1 cellular context compared by ENCODE assay signal in the genomic region with DNA sequence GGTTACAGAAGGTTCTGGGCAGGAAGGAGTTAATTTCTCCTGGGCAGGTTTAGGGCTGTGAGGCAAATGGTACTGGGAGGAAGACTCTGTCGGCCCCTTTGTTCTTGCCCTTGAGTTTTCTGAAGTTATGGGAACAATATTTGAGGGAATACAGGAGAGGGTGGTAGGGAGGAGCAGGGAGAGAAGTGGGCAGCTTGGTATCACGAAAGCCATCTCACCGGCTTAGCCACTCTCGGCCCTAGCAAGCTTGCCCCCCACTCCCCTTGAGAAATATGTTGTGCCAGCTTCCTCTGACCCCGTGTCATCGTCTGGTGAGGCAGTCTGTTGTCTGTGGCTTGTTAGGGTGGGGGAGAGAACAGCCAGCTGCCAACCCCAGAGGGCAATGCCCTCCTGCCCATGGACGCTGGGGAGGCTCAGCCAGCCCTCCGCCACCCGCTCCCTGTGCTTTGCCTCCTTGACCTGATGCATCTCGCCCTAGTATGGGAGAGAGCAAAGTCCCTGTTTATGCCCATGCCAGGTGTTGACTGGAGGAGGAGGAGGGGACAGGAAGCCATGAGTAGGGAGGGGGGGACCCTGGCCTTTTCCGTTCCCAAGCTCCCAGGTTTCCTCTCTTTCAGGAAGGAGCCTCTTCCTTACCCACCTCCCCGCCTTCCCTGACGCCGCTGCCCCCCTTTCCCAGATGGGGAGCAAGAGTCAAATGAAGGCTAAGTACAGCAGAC.
TF ChIP-seq lines count a peak whose summit lies in the region.

No MANE protein-coding gene starts in this region.

TF ChIP-seq in HepG2, 621 proteins besides CTCF, POLR2A, EP300 and RAD21 (continued from another document and continues in another):
- TF ChIP-seq, protein P1, sequence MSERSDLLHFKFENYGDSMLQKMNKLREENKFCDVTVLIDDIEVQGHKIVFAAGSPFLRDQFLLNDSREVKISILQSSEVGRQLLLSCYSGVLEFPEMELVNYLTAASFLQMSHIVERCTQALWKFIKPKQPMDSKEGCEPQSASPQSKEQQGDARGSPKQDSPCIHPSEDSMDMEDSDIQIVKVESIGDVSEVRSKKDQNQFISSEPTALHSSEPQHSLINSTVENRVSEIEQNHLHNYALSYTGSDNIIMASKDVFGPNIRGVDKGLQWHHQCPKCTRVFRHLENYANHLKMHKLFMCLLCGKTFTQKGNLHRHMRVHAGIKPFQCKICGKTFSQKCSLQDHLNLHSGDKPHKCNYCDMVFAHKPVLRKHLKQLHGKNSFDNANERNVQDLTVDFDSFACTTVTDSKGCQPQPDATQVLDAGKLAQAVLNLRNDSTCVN (CRISPR knock-in tag; IDR thresholded peaks at IDR 0.05; ENCODE audit: borderline replicate concordance): no peak; the same call in 1 of the 2 replicates
- peak; percentile 85; the same call in 1 of the 2 replicates for TF ChIP-seq TAF1 (CRISPR knock-in tag; IDR thresholded peaks at IDR 0.05)
- TF ChIP-seq, protein P2, sequence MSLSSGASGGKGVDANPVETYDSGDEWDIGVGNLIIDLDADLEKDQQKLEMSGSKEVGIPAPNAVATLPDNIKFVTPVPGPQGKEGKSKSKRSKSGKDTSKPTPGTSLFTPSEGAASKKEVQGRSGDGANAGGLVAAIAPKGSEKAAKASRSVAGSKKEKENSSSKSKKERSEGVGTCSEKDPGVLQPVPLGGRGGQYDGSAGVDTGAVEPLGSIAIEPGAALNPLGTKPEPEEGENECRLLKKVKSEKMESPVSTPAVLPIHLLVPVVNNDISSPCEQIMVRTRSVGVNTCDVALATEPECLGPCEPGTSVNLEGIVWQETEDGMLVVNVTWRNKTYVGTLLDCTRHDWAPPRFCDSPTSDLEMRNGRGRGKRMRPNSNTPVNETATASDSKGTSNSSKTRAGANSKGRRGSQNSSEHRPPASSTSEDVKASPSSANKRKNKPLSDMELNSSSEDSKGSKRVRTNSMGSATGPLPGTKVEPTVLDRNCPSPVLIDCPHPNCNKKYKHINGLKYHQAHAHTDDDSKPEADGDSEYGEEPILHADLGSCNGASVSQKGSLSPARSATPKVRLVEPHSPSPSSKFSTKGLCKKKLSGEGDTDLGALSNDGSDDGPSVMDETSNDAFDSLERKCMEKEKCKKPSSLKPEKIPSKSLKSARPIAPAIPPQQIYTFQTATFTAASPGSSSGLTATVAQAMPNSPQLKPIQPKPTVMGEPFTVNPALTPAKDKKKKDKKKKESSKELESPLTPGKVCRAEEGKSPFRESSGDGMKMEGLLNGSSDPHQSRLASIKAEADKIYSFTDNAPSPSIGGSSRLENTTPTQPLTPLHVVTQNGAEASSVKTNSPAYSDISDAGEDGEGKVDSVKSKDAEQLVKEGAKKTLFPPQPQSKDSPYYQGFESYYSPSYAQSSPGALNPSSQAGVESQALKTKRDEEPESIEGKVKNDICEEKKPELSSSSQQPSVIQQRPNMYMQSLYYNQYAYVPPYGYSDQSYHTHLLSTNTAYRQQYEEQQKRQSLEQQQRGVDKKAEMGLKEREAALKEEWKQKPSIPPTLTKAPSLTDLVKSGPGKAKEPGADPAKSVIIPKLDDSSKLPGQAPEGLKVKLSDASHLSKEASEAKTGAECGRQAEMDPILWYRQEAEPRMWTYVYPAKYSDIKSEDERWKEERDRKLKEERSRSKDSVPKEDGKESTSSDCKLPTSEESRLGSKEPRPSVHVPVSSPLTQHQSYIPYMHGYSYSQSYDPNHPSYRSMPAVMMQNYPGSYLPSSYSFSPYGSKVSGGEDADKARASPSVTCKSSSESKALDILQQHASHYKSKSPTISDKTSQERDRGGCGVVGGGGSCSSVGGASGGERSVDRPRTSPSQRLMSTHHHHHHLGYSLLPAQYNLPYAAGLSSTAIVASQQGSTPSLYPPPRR (CRISPR knock-in tag; IDR thresholded peaks at IDR 0.05; ENCODE audit: borderline replicate concordance): peak; percentile 92
- no peak for TF ChIP-seq CENPX (CRISPR knock-in tag; IDR thresholded peaks at IDR 0.05)
- TF ChIP-seq MIER2 (CRISPR knock-in tag; IDR thresholded peaks at IDR 0.05): no peak
- TF ChIP-seq GABPA (IDR thresholded peaks at IDR 0.05; ENCODE audit: low read depth, low read length): no peak
- no peak for TF ChIP-seq GABPA (CRISPR knock-in tag; IDR thresholded peaks at IDR 0.05; ENCODE audit: low read depth)
- TF ChIP-seq RBFOX2 (IDR thresholded peaks at IDR 0.05; ENCODE audit: low read depth, low read length): peak; percentile 83
- TF ChIP-seq, protein P3, sequence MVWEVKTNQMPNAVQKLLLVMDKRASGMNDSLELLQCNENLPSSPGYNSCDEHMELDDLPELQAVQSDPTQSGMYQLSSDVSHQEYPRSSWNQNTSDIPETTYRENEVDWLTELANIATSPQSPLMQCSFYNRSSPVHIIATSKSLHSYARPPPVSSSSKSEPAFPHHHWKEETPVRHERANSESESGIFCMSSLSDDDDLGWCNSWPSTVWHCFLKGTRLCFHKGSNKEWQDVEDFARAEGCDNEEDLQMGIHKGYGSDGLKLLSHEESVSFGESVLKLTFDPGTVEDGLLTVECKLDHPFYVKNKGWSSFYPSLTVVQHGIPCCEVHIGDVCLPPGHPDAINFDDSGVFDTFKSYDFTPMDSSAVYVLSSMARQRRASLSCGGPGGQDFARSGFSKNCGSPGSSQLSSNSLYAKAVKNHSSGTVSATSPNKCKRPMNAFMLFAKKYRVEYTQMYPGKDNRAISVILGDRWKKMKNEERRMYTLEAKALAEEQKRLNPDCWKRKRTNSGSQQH (CRISPR knock-in tag; IDR thresholded peaks at IDR 0.05; ENCODE audit: low read depth): peak; percentile 50; the same call in 1 of the 2 replicates
- no peak for TF ChIP-seq SRSF9 (IDR thresholded peaks at IDR 0.05; ENCODE audit: borderline replicate concordance, insufficient read depth, low read depth, low read length, poor library complexity, severe bottlenecking)
- no peak for TF ChIP-seq ARID2 (CRISPR knock-in tag; IDR thresholded peaks at IDR 0.05; ENCODE audit: borderline replicate concordance)
- peak; percentile 39; the same call in 1 of the 2 replicates for TF ChIP-seq TMF1 (CRISPR knock-in tag; IDR thresholded peaks at IDR 0.05; ENCODE audit: low read depth)
- TF ChIP-seq ELF3 (CRISPR knock-in tag; IDR thresholded peaks at IDR 0.05): 0 out of 2 replicates have a peak, but pooled peaks have one; percentile 29
- TF ChIP-seq, protein P4, sequence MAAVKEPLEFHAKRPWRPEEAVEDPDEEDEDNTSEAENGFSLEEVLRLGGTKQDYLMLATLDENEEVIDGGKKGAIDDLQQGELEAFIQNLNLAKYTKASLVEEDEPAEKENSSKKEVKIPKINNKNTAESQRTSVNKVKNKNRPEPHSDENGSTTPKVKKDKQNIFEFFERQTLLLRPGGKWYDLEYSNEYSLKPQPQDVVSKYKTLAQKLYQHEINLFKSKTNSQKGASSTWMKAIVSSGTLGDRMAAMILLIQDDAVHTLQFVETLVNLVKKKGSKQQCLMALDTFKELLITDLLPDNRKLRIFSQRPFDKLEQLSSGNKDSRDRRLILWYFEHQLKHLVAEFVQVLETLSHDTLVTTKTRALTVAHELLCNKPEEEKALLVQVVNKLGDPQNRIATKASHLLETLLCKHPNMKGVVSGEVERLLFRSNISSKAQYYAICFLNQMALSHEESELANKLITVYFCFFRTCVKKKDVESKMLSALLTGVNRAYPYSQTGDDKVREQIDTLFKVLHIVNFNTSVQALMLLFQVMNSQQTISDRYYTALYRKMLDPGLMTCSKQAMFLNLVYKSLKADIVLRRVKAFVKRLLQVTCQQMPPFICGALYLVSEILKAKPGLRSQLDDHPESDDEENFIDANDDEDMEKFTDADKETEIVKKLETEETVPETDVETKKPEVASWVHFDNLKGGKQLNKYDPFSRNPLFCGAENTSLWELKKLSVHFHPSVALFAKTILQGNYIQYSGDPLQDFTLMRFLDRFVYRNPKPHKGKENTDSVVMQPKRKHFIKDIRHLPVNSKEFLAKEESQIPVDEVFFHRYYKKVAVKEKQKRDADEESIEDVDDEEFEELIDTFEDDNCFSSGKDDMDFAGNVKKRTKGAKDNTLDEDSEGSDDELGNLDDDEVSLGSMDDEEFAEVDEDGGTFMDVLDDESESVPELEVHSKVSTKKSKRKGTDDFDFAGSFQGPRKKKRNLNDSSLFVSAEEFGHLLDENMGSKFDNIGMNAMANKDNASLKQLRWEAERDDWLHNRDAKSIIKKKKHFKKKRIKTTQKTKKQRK (IDR thresholded peaks at IDR 0.05; ENCODE audit: low read length): no peak
- TF ChIP-seq NAIF1 (CRISPR knock-in tag; IDR thresholded peaks at IDR 0.05; ENCODE audit: borderline replicate concordance): no peak
- TF ChIP-seq ZSCAN9 (CRISPR knock-in tag; IDR thresholded peaks at IDR 0.05; ENCODE audit: borderline replicate concordance): no peak
- no peak for TF ChIP-seq ZBTB7B (CRISPR knock-in tag; IDR thresholded peaks at IDR 0.05)
- no peak for TF ChIP-seq ZNF557 (CRISPR knock-in tag; IDR thresholded peaks at IDR 0.05)
- TF ChIP-seq GPN1 (CRISPR knock-in tag; IDR thresholded peaks at IDR 0.05; ENCODE audit: borderline replicate concordance): no peak
- 0 out of 2 replicates have a peak, but pooled peaks have one; percentile 20 for TF ChIP-seq ZNF264 (CRISPR knock-in tag; IDR thresholded peaks at IDR 0.05)
- TF ChIP-seq, protein P5, sequence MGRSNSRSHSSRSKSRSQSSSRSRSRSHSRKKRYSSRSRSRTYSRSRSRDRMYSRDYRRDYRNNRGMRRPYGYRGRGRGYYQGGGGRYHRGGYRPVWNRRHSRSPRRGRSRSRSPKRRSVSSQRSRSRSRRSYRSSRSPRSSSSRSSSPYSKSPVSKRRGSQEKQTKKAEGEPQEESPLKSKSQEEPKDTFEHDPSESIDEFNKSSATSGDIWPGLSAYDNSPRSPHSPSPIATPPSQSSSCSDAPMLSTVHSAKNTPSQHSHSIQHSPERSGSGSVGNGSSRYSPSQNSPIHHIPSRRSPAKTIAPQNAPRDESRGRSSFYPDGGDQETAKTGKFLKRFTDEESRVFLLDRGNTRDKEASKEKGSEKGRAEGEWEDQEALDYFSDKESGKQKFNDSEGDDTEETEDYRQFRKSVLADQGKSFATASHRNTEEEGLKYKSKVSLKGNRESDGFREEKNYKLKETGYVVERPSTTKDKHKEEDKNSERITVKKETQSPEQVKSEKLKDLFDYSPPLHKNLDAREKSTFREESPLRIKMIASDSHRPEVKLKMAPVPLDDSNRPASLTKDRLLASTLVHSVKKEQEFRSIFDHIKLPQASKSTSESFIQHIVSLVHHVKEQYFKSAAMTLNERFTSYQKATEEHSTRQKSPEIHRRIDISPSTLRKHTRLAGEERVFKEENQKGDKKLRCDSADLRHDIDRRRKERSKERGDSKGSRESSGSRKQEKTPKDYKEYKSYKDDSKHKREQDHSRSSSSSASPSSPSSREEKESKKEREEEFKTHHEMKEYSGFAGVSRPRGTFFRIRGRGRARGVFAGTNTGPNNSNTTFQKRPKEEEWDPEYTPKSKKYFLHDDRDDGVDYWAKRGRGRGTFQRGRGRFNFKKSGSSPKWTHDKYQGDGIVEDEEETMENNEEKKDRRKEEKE (IDR thresholded peaks at IDR 0.05): no peak
- TF ChIP-seq RFX5 (IDR thresholded peaks at IDR 0.05; ENCODE audit: low read depth, low read length): no peak
- TF ChIP-seq SPEN (CRISPR knock-in tag; IDR thresholded peaks at IDR 0.05; ENCODE audit: low read depth): peak; percentile 94
- TF ChIP-seq ZZZ3 (CRISPR knock-in tag; IDR thresholded peaks at IDR 0.05; ENCODE audit: borderline replicate concordance): 0 out of 2 replicates have a peak, but pooled peaks have one; percentile 83
- peak; percentile 74 for TF ChIP-seq AGO2 (optimal IDR thresholded peaks at IDR 0.05; ENCODE audit: low read depth, low read length)
- TF ChIP-seq ZNF674 (CRISPR knock-in tag; IDR thresholded peaks at IDR 0.05; ENCODE audit: low read depth): no peak
- peak; percentile 97 for TF ChIP-seq PAF1 (CRISPR knock-in tag; IDR thresholded peaks at IDR 0.05)
- TF ChIP-seq, protein P6, sequence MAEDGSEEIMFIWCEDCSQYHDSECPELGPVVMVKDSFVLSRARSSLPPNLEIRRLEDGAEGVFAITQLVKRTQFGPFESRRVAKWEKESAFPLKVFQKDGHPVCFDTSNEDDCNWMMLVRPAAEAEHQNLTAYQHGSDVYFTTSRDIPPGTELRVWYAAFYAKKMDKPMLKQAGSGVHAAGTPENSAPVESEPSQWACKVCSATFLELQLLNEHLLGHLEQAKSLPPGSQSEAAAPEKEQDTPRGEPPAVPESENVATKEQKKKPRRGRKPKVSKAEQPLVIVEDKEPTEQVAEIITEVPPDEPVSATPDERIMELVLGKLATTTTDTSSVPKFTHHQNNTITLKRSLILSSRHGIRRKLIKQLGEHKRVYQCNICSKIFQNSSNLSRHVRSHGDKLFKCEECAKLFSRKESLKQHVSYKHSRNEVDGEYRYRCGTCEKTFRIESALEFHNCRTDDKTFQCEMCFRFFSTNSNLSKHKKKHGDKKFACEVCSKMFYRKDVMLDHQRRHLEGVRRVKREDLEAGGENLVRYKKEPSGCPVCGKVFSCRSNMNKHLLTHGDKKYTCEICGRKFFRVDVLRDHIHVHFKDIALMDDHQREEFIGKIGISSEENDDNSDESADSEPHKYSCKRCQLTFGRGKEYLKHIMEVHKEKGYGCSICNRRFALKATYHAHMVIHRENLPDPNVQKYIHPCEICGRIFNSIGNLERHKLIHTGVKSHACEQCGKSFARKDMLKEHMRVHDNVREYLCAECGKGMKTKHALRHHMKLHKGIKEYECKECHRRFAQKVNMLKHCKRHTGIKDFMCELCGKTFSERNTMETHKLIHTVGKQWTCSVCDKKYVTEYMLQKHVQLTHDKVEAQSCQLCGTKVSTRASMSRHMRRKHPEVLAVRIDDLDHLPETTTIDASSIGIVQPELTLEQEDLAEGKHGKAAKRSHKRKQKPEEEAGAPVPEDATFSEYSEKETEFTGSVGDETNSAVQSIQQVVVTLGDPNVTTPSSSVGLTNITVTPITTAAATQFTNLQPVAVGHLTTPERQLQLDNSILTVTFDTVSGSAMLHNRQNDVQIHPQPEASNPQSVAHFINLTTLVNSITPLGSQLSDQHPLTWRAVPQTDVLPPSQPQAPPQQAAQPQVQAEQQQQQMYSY (CRISPR knock-in tag; IDR thresholded peaks at IDR 0.05): no peak
- peak; percentile 92 for TF ChIP-seq FOXA3 (CRISPR knock-in tag; IDR thresholded peaks at IDR 0.05)
- peak; percentile 79 for TF ChIP-seq GABPB1 (CRISPR knock-in tag; IDR thresholded peaks at IDR 0.05)
- TF ChIP-seq TCF7 (IDR thresholded peaks at IDR 0.05; ENCODE audit: low read depth): peak; percentile 22; the same call in 1 of the 2 replicates
- TF ChIP-seq ZNF224 (CRISPR knock-in tag; IDR thresholded peaks at IDR 0.05): no peak
- 0 out of 2 replicates have a peak, but pooled peaks have one; percentile 47 for TF ChIP-seq ZNF556 (CRISPR knock-in tag; IDR thresholded peaks at IDR 0.05; ENCODE audit: borderline replicate concordance)
- TF ChIP-seq, protein P7, sequence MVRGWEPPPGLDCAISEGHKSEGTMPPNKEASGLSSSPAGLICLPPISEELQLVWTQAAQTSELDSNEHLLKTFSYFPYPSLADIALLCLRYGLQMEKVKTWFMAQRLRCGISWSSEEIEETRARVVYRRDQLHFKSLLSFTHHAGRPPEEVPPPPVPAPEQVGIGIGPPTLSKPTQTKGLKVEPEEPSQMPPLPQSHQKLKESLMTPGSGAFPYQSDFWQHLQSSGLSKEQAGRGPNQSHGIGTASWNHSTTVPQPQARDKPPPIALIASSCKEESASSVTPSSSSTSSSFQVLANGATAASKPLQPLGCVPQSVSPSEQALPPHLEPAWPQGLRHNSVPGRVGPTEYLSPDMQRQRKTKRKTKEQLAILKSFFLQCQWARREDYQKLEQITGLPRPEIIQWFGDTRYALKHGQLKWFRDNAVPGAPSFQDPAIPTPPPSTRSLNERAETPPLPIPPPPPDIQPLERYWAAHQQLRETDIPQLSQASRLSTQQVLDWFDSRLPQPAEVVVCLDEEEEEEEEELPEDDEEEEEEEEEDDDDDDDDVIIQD (CRISPR knock-in tag; IDR thresholded peaks at IDR 0.05; ENCODE audit: low read depth): no peak
